8 cellular contexts compared by ENCODE assay signal in the genomic region with DNA sequence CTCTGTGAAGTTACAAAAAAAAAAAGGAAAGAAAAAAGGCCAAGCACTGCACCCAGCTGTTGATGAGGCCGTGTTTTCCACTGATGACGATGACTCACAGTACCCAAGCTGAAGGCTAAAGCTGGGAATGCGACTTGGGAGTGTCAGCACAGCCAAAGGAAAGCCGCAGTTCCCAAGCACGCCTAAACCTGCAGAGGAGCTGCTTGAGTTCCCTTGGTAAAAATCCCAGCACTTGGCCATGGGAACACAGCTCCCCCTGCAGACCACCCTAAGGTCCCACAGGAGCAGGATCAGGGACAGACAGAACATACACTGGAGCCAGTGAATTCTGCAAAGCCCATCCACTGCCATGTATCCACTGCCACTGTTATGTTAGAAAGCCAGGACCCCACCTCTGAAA. TPM values are rescaled to one million over a fixed set of nuclear protein-coding genes. Genes with fewer than 3 reads are reported as not detected.
DNase-seq lines count a peak whose midpoint lies in the region; ATAC-seq and TF ChIP-seq lines count a peak whose summit lies in the region.

No MANE protein-coding gene starts in this region.

- CTCF ChIA-PET in mammary epithelial cell (lab: Charles Lee; ENCODE audit: low non-redundant PET): interaction anchor here (0.5 to 1.4 kb wide), 7 partner anchors 13 to 242 kb away, joined by 3 to 20 read pairs (median 5); no protein-coding TSS in a partner anchor

- dilution Hi-C loops in mammary epithelial cell (cut with HindIII; ENCODE audit: low sequenced_read_pairs): no loop called here

- H3K27ac ChIP-seq in mammary epithelial cell (ENCODE audit: insufficient read depth, low read depth, low read length) (no peak overlapping the region), vagina (peak overlapping the region; percentile 64)

- peak; percentile 81 for DNase-seq in GM04503 (ENCODE audit: low read depth)
- peak; percentile 57 for DNase-seq in NCI-H1694 (lab: John Stamatoyannopoulos, UW)
- peak; percentile 94 for DNase-seq in mammary epithelial cell
- DNase-seq in left kidney (ENCODE audit: low read depth, low spot score): peak; percentile 78
- no peak for DNase-seq in vagina (ENCODE audit: extremely low spot score in 2 of 2)
- DNase-seq in DMS114 treated with DMSO at 0.1 percent for 48 hours (lab: John Stamatoyannopoulos, UW; ENCODE audit: unreplicated experiment): no peak
- DNase-seq in activated CD8-positive, alpha-beta memory T cell treated with anti-CD3 and anti-CD28 coated beads, Interleukin-2, amount 50 U/mL, for 4 hours: no peak

- TF ChIP-seq POLR2A in vagina (IDR thresholded peaks at IDR 0.05): no peak

- no peak overlapping the region for H3K9ac ChIP-seq in mammary epithelial cell (ENCODE audit: insufficient read depth, low read length)

- H3K4me1 ChIP-seq in mammary epithelial cell (ENCODE audit: insufficient read depth, low read length) (peaks cover 10% of the 10 kb centered on the region), vagina (no peaks in the 10 kb centered on the region)

- no peak overlapping the region for H3K4me3 ChIP-seq in mammary epithelial cell (replicated peaks in 1 of 3; ENCODE audit: insufficient read depth in 1 of 3, low read depth in 2 of 3, low read length in 3 of 3)
- no peak overlapping the region for H3K4me3 ChIP-seq in vagina

- no peaks in the 10 kb centered on the region for H4K20me1 ChIP-seq in mammary epithelial cell (ENCODE audit: insufficient read depth, low read length)

- no peak overlapping the region for H3K4me2 ChIP-seq in mammary epithelial cell (ENCODE audit: insufficient read depth, low read depth, low read length)

- no peaks in the 10 kb centered on the region for H3K79me2 ChIP-seq in mammary epithelial cell (ENCODE audit: insufficient read depth, low read length)

- in situ Hi-C loops in mammary epithelial cell (cut with MboI; ENCODE audit: low sequenced_read_pairs in 2 of 2): loop anchor here (5.0 to 10.0 kb wide), 5 partner anchors 208 to 378 kb away; a partner anchor contains a TSS

- H3K9me3 ChIP-seq in mammary epithelial cell (replicated peaks; ENCODE audit: insufficient read depth, low read length) (no peaks in the 10 kb centered on the region), vagina (no peaks in the 10 kb centered on the region)

- no peak for ATAC-seq in HG03439 (IDR thresholded peaks at IDR 0.05; ENCODE audit: unreplicated experiment)

- H3K36me3 ChIP-seq in mammary epithelial cell (ENCODE audit: insufficient read depth, low read length) (no peaks in the 10 kb centered on the region), vagina (peaks cover 0 to 8% of the 10 kb centered on the region in 2 donors)

- WGBS in mammary epithelial cell (ENCODE audit: low coverage, missing lambda C conversion rate): 0% methylated on average over 3 of the region's 5 CpGs

- intact Hi-C loops in mammary epithelial cell (cut with micrococcal nuclease) (loop anchor here (1.0 to 10.0 kb wide), 7 partner anchors 127 to 588 kb away; a partner anchor contains a TSS), vagina (cut with DNase I) (loop anchor here (10.0 kb wide), 1 partner anchor 378 kb away; no protein-coding TSS in a partner anchor)

- no TSS peak for BruUV-seq in mammary epithelial cell (replicated peaks; lab: Mats Ljungman, UMichigan)

- TF ChIP-seq CTCF in mammary epithelial cell (conservative IDR thresholded peaks at IDR 0.05 in 1 of 2, IDR thresholded peaks at IDR 0.05 in 1 of 2; ENCODE audit: extremely low read depth in 1 of 2, insufficient read depth in 1 of 2, low read depth in 1 of 2, low read length in 2 of 2): peak; percentile 91 to 93
- peak in 1 of 3 experiments; percentile 72 for TF ChIP-seq CTCF in vagina (IDR thresholded peaks at IDR 0.05)

- H3K27me3 ChIP-seq in mammary epithelial cell (ENCODE audit: insufficient read depth, low read length) (no peaks in the 10 kb centered on the region), vagina (no peaks in the 10 kb centered on the region)

- no peak overlapping the region for H2AFZ ChIP-seq in mammary epithelial cell (ENCODE audit: low read depth, low read length)

RNA-seq across cellular contexts. Expression of a gene that starts 39.9 kb away (rescaled TPM):
- total RNA-seq in mammary epithelial cell (10 to 100 TPM; 23.3 to 30.8 TPM), vagina (30.7 TPM)
- polyA plus RNA-seq in mammary epithelial cell: 23.0 TPM
- polyA minus RNA-seq in mammary epithelial cell: 64.5 TPM

Comparison
In these comparisons a context has a peak if more than half of its experiments do, and no peak if none do; other contexts are left out.
1. DNase-seq: peak in GM04503 (single experiment), NCI-H1694 (single experiment), mammary epithelial cell (single experiment) and left kidney (single experiment); none in vagina (0 of 2), DMS114 treated with DMSO at 0.1 percent for 48 hours (single experiment) and activated CD8-positive, alpha-beta memory T cell treated with anti-CD3 and anti-CD28 coated beads, Interleukin-2, amount 50 U/mL, for 4 hours (single experiment).